Comparison of ENCODE assay signal across 12 cellular contexts in the genomic region with DNA sequence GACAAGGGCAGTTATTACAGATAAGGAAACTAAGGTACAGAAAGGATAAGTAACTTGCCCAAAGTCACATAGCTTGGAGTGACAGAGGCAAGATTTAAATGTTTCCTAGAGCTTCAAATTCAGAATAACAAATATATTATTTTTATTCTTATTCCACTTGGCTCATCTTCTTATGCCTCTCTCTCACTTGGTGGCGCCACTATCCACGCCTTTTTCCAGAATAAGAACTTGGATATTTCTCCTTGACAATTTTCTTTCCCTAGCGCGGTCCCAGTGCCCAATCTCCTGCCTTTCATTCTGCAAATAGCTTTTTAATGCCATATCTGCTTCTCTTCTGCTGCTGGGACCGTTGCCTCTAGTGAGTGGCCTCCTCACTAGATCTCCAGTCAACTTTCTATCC.
A peak's percentile ranks its signal among the peaks of the same experiment; 100 is the strongest.
DNase-seq lines count a peak whose midpoint lies in the region; ATAC-seq and TF ChIP-seq lines count a peak whose summit lies in the region.
"Had no signal": no experiment of that assay in that cellular context is flagged by ENCODE, and none has a peak within 500 bp of the region (broad histone marks: within the 10 kb centered on the region; RNA-seq: fewer than 3 reads in every experiment).

No MANE protein-coding gene starts in this region.

- 43% methylated on average over 5 of the region's 5 CpGs; no CpG with 5 or more reads in 1 of the 2 donors for WGBS in transverse colon (ENCODE audit: low coverage in 1 of 2), 2 donors

- no peaks in the 10 kb centered on the region for H3K4me1 ChIP-seq in transverse colon

- no peak for DNase-seq in activated naive CD8-positive, alpha-beta T cell treated with anti-CD3 and anti-CD28 coated beads, Interleukin-2, amount 50 U/mL, for 24 hours
- DNase-seq in RPMI7951 (ENCODE audit: low read depth) (peak; percentile 13), epithelial cell of esophagus (ENCODE audit: low read depth) (peak; percentile 24), transverse colon (peak; percentile 34)
- no peak for DNase-seq in stimulated activated CD4-positive, alpha-beta T cell treated with anti-CD3 and anti-CD28 coated beads, Interleukin-15, amount 100 ng/mL, for 24 hours
- DNase-seq: NCI-H748 treated with DMSO at 0.1 percent for 48 hours had no signal

- no peak for ATAC-seq in activated naive CD8-positive, alpha-beta T cell treated with anti-CD3 and anti-CD28 coated beads, Interleukin-2, amount 50 U/mL, for 24 hours
- ATAC-seq in GM21529 (IDR thresholded peaks at IDR 0.05; ENCODE audit: unreplicated experiment) (no peak), GM18498 (IDR thresholded peaks at IDR 0.05; ENCODE audit: unreplicated experiment) (no peak)
- ATAC-seq: WTC11 had no signal

- intact Hi-C loops in transverse colon (cut with DNase I; ENCODE audit: low total_unique reads), result no loop called here

- H3K4me3 ChIP-seq in epithelial cell of esophagus (ENCODE audit: low read length), result no peak overlapping the region
- H3K4me3 ChIP-seq in transverse colon, result no peak overlapping the region

- H3K4me3 Mint-ChIP-seq in activated naive CD8-positive, alpha-beta T cell, result no peak overlapping the region
- H3K4me3 Mint-ChIP-seq in activated naive CD8-positive, alpha-beta T cell treated with anti-CD3 and anti-CD28 coated beads, Interleukin-2, amount 50 U/mL, for 24 hours, result no peak overlapping the region
- H3K4me3 Mint-ChIP-seq: neural crest cell, WTC11 had no signal

- no peaks in the 10 kb centered on the region for H3K27me3 Mint-ChIP-seq in activated naive CD8-positive, alpha-beta T cell
- H3K27me3 Mint-ChIP-seq in activated naive CD8-positive, alpha-beta T cell treated with anti-CD3 and anti-CD28 coated beads, Interleukin-2, amount 50 U/mL, for 24 hours, result no peaks in the 10 kb centered on the region

- no peak overlapping the region for H3K27ac ChIP-seq in transverse colon
- H3K27ac ChIP-seq: KMS-11 had no signal

- no peaks in the 10 kb centered on the region for H3K27me3 ChIP-seq in transverse colon

- in situ Hi-C loops in transverse colon (cut with MboI; ENCODE audit: low pct_ligation_motif_present in 1 of 4, low pct_unique_long_range_greater_than_20kb in 1 of 4, low sequenced_read_pairs in 3 of 4), result loop anchor here in 2 of 4 donors (25.0 kb wide), 2 partner anchors 159 to 241 kb away; no protein-coding TSS in a partner anchor

- H3K4me1 Mint-ChIP-seq in activated naive CD8-positive, alpha-beta T cell (ENCODE audit: low read depth), result peaks cover 53% of the 10 kb centered on the region
- peaks cover 59% of the 10 kb centered on the region for H3K4me1 Mint-ChIP-seq in activated naive CD8-positive, alpha-beta T cell treated with anti-CD3 and anti-CD28 coated beads, Interleukin-2, amount 50 U/mL, for 24 hours
- H3K4me1 Mint-ChIP-seq: neural crest cell had no signal

- no peak for TF ChIP-seq EP300 in transverse colon (IDR thresholded peaks at IDR 0.05; ENCODE audit: low read depth)

- no peaks in the 10 kb centered on the region for H3K9me3 ChIP-seq in transverse colon

- H3K9me3 Mint-ChIP-seq in activated naive CD8-positive, alpha-beta T cell (ENCODE audit: low read depth), result no peaks in the 10 kb centered on the region
- H3K9me3 Mint-ChIP-seq in activated naive CD8-positive, alpha-beta T cell treated with anti-CD3 and anti-CD28 coated beads, Interleukin-2, amount 50 U/mL, for 24 hours, result no peaks in the 10 kb centered on the region

- peaks cover 2% of the 10 kb centered on the region for H3K36me3 Mint-ChIP-seq in activated naive CD8-positive, alpha-beta T cell
- H3K36me3 Mint-ChIP-seq in activated naive CD8-positive, alpha-beta T cell treated with anti-CD3 and anti-CD28 coated beads, Interleukin-2, amount 50 U/mL, for 24 hours (ENCODE audit: low read depth), result peaks cover 18% of the 10 kb centered on the region

- no peak for TF ChIP-seq POLR2A in transverse colon (IDR thresholded peaks at IDR 0.05)

- H3K36me3 ChIP-seq in transverse colon, result no peaks in the 10 kb centered on the region

- H3K27ac Mint-ChIP-seq in activated naive CD8-positive, alpha-beta T cell, result peak overlapping the region; percentile 28
- no peak overlapping the region for H3K27ac Mint-ChIP-seq in activated naive CD8-positive, alpha-beta T cell treated with anti-CD3 and anti-CD28 coated beads, Interleukin-2, amount 50 U/mL, for 24 hours
- H3K27ac Mint-ChIP-seq: WTC11 had no signal

- peak; percentile 44 for TF ChIP-seq CTCF in epithelial cell of esophagus (IDR thresholded peaks at IDR 0.05; ENCODE audit: insufficient read depth, low read depth, low read length, missing control alignments)
- TF ChIP-seq CTCF in transverse colon (IDR thresholded peaks at IDR 0.05), result peak; percentile 9 to 38 (median 24)

Comparison
In these comparisons a context has a peak if more than half of its experiments do, and no peak if none do; other contexts are left out.
1. DNase-seq: peak in RPMI7951 (single experiment), epithelial cell of esophagus (single experiment) and transverse colon (single experiment); none in activated naive CD8-positive, alpha-beta T cell treated with anti-CD3 and anti-CD28 coated beads, Interleukin-2, amount 50 U/mL, for 24 hours (single experiment) and stimulated activated CD4-positive, alpha-beta T cell treated with anti-CD3 and anti-CD28 coated beads, Interleukin-15, amount 100 ng/mL, for 24 hours (single experiment).